Comparison of ENCODE assay signal across 1 cellular context in the genomic region with DNA sequence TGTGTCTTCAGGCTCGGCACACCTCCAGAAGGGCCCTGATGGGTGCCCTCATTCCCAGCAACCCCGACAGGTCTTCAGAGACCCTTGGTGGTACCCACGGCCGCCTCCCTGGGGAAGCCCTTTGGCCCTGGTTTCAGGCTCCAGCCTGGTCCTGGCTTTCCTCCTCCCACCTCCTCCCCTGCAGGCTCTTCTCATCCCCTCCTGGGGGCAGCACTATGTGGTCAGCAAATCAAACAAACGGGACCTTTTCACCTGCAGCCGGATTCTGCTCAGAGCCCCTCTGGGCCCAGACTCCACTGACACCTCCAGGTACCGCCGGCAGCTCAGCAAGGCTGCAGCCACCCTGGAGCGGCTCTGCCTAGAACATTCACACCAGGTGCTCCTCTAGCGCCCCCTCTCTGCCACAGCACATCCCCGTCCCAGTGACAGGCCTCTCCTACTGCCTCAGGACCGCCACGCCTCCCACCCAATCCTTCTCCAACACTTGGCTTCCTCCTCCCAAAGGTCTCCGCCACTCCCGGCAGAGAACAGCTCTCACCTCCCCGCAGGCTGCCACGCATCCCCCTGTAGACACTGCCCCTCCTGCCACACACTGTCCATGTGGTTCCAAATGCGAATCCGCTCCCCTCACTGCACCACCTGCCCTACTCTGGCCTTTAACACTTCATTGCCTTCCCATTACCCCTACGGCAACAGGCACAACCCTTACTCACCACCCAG.
TF ChIP-seq lines count a peak whose summit lies in the region.

No MANE protein-coding gene starts in this region.

TF ChIP-seq in liver, 16 proteins besides CTCF, POLR2A, EP300 and RAD21 (continued from another document):
- TF ChIP-seq, protein P1, sequence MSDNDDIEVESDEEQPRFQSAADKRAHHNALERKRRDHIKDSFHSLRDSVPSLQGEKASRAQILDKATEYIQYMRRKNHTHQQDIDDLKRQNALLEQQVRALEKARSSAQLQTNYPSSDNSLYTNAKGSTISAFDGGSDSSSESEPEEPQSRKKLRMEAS (IDR thresholded peaks at IDR 0.05) = no peak
- TF ChIP-seq, protein P2, sequence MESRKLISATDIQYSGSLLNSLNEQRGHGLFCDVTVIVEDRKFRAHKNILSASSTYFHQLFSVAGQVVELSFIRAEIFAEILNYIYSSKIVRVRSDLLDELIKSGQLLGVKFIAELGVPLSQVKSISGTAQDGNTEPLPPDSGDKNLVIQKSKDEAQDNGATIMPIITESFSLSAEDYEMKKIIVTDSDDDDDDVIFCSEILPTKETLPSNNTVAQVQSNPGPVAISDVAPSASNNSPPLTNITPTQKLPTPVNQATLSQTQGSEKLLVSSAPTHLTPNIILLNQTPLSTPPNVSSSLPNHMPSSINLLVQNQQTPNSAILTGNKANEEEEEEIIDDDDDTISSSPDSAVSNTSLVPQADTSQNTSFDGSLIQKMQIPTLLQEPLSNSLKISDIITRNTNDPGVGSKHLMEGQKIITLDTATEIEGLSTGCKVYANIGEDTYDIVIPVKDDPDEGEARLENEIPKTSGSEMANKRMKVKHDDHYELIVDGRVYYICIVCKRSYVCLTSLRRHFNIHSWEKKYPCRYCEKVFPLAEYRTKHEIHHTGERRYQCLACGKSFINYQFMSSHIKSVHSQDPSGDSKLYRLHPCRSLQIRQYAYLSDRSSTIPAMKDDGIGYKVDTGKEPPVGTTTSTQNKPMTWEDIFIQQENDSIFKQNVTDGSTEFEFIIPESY (IDR thresholded peaks at IDR 0.05) = no peak
- TF ChIP-seq FOXA1 (IDR thresholded peaks at IDR 0.05) = no peak
- no peak for TF ChIP-seq ATF3 (IDR thresholded peaks at IDR 0.05)
- no peak for TF ChIP-seq RXRA (IDR thresholded peaks at IDR 0.05)
- no peak for TF ChIP-seq GABPA (IDR thresholded peaks at IDR 0.05 in 1 of 2, conservative IDR thresholded peaks at IDR 0.05 in 1 of 2)
- no peak for TF ChIP-seq TAF1 (conservative IDR thresholded peaks at IDR 0.05)
- TF ChIP-seq SP1 (IDR thresholded peaks at IDR 0.05) = no peak
- TF ChIP-seq JUND (IDR thresholded peaks at IDR 0.05) = no peak
- no peak for TF ChIP-seq YY1 (IDR thresholded peaks at IDR 0.05)
